ENCODE assay signal across 10 cellular contexts in genomic region chr21:45322960-45323461, GRCh38. TPM values are rescaled to one million over a fixed set of nuclear protein-coding genes. Genes with fewer than 3 reads are reported as not detected.
DNase-seq lines count a peak whose midpoint lies in the region; ATAC-seq, FAIRE-seq and TF ChIP-seq lines count a peak whose summit lies in the region.
"Had no signal": no experiment of that assay in that cellular context is flagged by ENCODE, and none has a peak within 500 bp of the region (broad histone marks: within the 10 kb centered on the region; RNA-seq: fewer than 3 reads in every experiment).

No MANE protein-coding gene starts in this region.

- POLR2A ChIA-PET in CD4-positive, alpha-beta T cell (lab: Charles Lee), result interaction anchor here (0.7 to 3.2 kb wide), 10 partner anchors 14 to 160 kb away, joined by 3 to 18 read pairs (median 5); partner anchors contain the start of gene POFUT2

- CTCF ChIA-PET in CD4-positive, alpha-beta T cell (lab: Charles Lee), result no interaction called here

- no peaks in the 10 kb centered on the region for H3K27me3 Mint-ChIP-seq in CD4-positive, alpha-beta T cell

- H3K27ac Mint-ChIP-seq in CD4-positive, alpha-beta T cell, result peak overlapping the region; percentile 94

- H3K36me3 Mint-ChIP-seq in CD4-positive, alpha-beta T cell (ENCODE audit: low read depth), result no peaks in the 10 kb centered on the region

- H3K4me1 ChIP-seq in pancreas, result no peaks in the 10 kb centered on the region
- no peaks in the 10 kb centered on the region for H3K4me1 ChIP-seq in HAP-1
- H3K4me1 ChIP-seq: parathyroid adenoma had no signal

- peak overlapping the region; percentile 29 for H3K27ac ChIP-seq in CD4-positive, alpha-beta T cell (ENCODE audit: low read depth, low read length)
- H3K27ac ChIP-seq in pancreas, result peak overlapping the region; percentile 49 to 65 (median 58)
- H3K27ac ChIP-seq: parathyroid adenoma had no signal

- H3K9me3 ChIP-seq in CD4-positive, alpha-beta T cell (ENCODE audit: control insufficient read depth, low read length), result no peaks in the 10 kb centered on the region
- H3K9me3 ChIP-seq in pancreas (no peaks in the 10 kb centered on the region), HAP-1 (no peaks in the 10 kb centered on the region)

- TF ChIP-seq CTCF in CD4-positive, alpha-beta T cell (IDR thresholded peaks at IDR 0.05), result no peak
- TF ChIP-seq CTCF in fibroblast of mammary gland (conservative IDR thresholded peaks at IDR 0.05; ENCODE audit: control insufficient read depth, insufficient read depth, low read depth, low read length) (no peak), pancreas (IDR thresholded peaks at IDR 0.05) (no peak)

- H3K4me3 ChIP-seq in fibroblast of mammary gland (ENCODE audit: control insufficient read depth, low read depth, low read length) (no peak overlapping the region), pancreas (no peak overlapping the region), HAP-1 (no peak overlapping the region)

- ATAC-seq in CD4-positive, alpha-beta T cell (ENCODE audit: poor library complexity), result no peak
- ATAC-seq in pancreas, result peak; percentile 10 to 31 (median 22)
- no peak for ATAC-seq in HG03442 (IDR thresholded peaks at IDR 0.05; ENCODE audit: unreplicated experiment)

- H3K9me3 Mint-ChIP-seq in CD4-positive, alpha-beta T cell, result no peaks in the 10 kb centered on the region

- H3K36me3 ChIP-seq in pancreas (no peaks in the 10 kb centered on the region), HAP-1 (replicated peaks) (no peaks in the 10 kb centered on the region)

- FAIRE-seq in pancreas (lab: Jason Lieb, UNC), result no peak

- intact Hi-C loops in CD4-positive, alpha-beta T cell (cut with DNase I, micrococcal nuclease), result loop anchor here in 1 of 2 experiments (1.0 kb wide), 1 partner anchor 21 kb away; no protein-coding TSS in a partner anchor
- intact Hi-C loops in pancreas (cut with DNase I), result no loop called here

- DNase-seq in CD4-positive, alpha-beta T cell, result no peak
- DNase-seq in NCI-H69 (lab: John Stamatoyannopoulos, UW) (peak; percentile 26), fibroblast of mammary gland (ENCODE audit: low read depth) (peak; percentile 70), pancreas (peak; percentile 15 to 82 (median 62)), mucosa of gallbladder (ENCODE audit: low spot score) (no peak), superior temporal gyrus (ENCODE audit: extremely low spot score) (no peak), HAP-1 (ENCODE audit: low spot score in 2 of 2) (no peak)
- DNase-seq: NCI-H2029 had no signal

- no peaks in the 10 kb centered on the region for H3K27me3 ChIP-seq in CD4-positive, alpha-beta T cell (ENCODE audit: control insufficient read depth, insufficient read depth, low read length)
- H3K27me3 ChIP-seq in pancreas, result no peaks in the 10 kb centered on the region
- H3K27me3 ChIP-seq in HAP-1 (ENCODE audit: low read depth), result no peaks in the 10 kb centered on the region

- H3K4me3 Mint-ChIP-seq in CD4-positive, alpha-beta T cell, result peak overlapping the region; percentile 68

- peaks cover 19% of the 10 kb centered on the region for H3K4me1 Mint-ChIP-seq in CD4-positive, alpha-beta T cell (ENCODE audit: low read depth)

- 24 to 33% methylated on average over 22 of the region's 22 CpGs for WGBS in pancreas, 2 donors

- in situ Hi-C loops in HAP-1 (cut with MboI; ENCODE audit: low sequenced_read_pairs), result no loop called here

RNA-seq across cellular contexts. Expression of gene POFUT2, which starts 35.3 kb away (rescaled TPM):
- 10 to 100 TPM; 56.6 to 57.2 TPM for total RNA-seq in CD4-positive, alpha-beta T cell
- total RNA-seq in pancreas, result 10 to 100 TPM; 10.1 to 22.5 (median 13.5) TPM
- polyA plus RNA-seq in pancreas, result 10 to 100 TPM; 42.5 to 46.9 TPM
- total RNA-seq in mucosa of gallbladder, result 42.7 TPM

Comparison
In these comparisons a context has a peak if more than half of its experiments do, and no peak if none do; other contexts are left out.
1. ATAC-seq: peak in pancreas (4 of 4); none in CD4-positive, alpha-beta T cell (single experiment) and HG03442 (single experiment).
2. DNase-seq: peak in NCI-H69 (single experiment), fibroblast of mammary gland (single experiment) and pancreas (6 of 6); none in CD4-positive, alpha-beta T cell (0 of 10), mucosa of gallbladder (single experiment), superior temporal gyrus (single experiment) and HAP-1 (0 of 2).